In genomic region chr3:132231633-132232032, GRCh38 we compare ENCODE assay signal across 13 cellular contexts.
DNase-seq lines count a peak whose midpoint lies in the region; ATAC-seq and TF ChIP-seq lines count a peak whose summit lies in the region.
"Had no signal": no experiment of that assay in that cellular context is flagged by ENCODE, and none has a peak within 500 bp of the region (broad histone marks: within the 10 kb centered on the region; RNA-seq: fewer than 3 reads in every experiment).

No MANE protein-coding gene starts in this region.

- H3K4me3 ChIP-seq in breast epithelium (no peak overlapping the region), PC-9 (no peak overlapping the region), foreskin fibroblast (ENCODE audit: low read depth in 1 of 2, low read length in 2 of 2) (no peak overlapping the region), aorta (ENCODE audit: low read length in 2 of 2) (no peak overlapping the region), stomach (no peak overlapping the region)
- H3K4me3 ChIP-seq: BLaER1 treated with 17β-estradiol and CSF1 and Interleukin-3, amounts not matched to agents 10 nM and 100 nM; mucosa of descending colon; upper lobe of right lung had no signal

- no TSS peak for BruUV-seq in MCF 10A (replicated peaks; lab: Mats Ljungman, UMichigan)
- BruUV-seq in PC-9 (replicated peaks; lab: Mats Ljungman, UMichigan) = no TSS peak

- H3K9me3 ChIP-seq in breast epithelium = no peaks in the 10 kb centered on the region
- H3K9me3 ChIP-seq in PC-9 (ENCODE audit: insufficient read depth, low read depth) = no peaks in the 10 kb centered on the region
- no peaks in the 10 kb centered on the region for H3K9me3 ChIP-seq in aorta (ENCODE audit: control insufficient read depth, low read length)
- H3K9me3 ChIP-seq in stomach = no peaks in the 10 kb centered on the region
- H3K9me3 ChIP-seq: BLaER1 treated with 17β-estradiol and CSF1 and Interleukin-3, amounts not matched to agents 10 nM and 100 nM; mucosa of descending colon; upper lobe of right lung had no signal

- H3K27ac ChIP-seq in breast epithelium (no peak overlapping the region), PC-9 (0 out of 2 replicates have a peak overlapping the region, but pooled peaks have one; percentile 38), aorta (ENCODE audit: low read depth in 1 of 2, low read length in 2 of 2) (peak overlapping the region in 1 of 2 donors; percentile 28), stomach (no peak overlapping the region)
- H3K27ac ChIP-seq: upper lobe of right lung had no signal

- no peaks in the 10 kb centered on the region for H3F3A ChIP-seq in PC-9 (ENCODE audit: insufficient read depth, low read depth)

- TF ChIP-seq EP300 in stomach (IDR thresholded peaks at IDR 0.05) = no peak

- intact Hi-C loops in MCF 10A (cut with micrococcal nuclease) (no loop called here), breast epithelium (cut with DNase I; ENCODE audit: low total_unique reads) (no loop called here), PC-9 (cut with micrococcal nuclease; ENCODE audit: unreplicated experiment) (no loop called here), aorta (cut with DNase I) (no loop called here), stomach (cut with DNase I; ENCODE audit: low total_unique reads) (no loop called here)

- H3K36me3 ChIP-seq in breast epithelium (no peaks in the 10 kb centered on the region), PC-9 (ENCODE audit: low read depth) (no peaks in the 10 kb centered on the region), aorta (ENCODE audit: control insufficient read depth in 1 of 2, insufficient read depth in 2 of 2, low read length in 1 of 2) (no peaks in the 10 kb centered on the region), stomach (no peaks in the 10 kb centered on the region)
- H3K36me3 ChIP-seq: BLaER1 treated with 17β-estradiol and CSF1 and Interleukin-3, amounts not matched to agents 10 nM and 100 nM; upper lobe of right lung had no signal

- no peaks in the 10 kb centered on the region for H3K79me2 ChIP-seq in PC-9 (ENCODE audit: low read depth)

- no peak overlapping the region for H2AFZ ChIP-seq in PC-9

- H3K4me1 ChIP-seq in breast epithelium (no peaks in the 10 kb centered on the region), PC-9 (replicated peaks; ENCODE audit: insufficient read depth) (no peaks in the 10 kb centered on the region; the same call in 1 of the 2 replicates), aorta (ENCODE audit: control insufficient read depth in 1 of 2, insufficient read depth in 2 of 2, low read length in 2 of 2) (peaks cover 0 to 2% of the 10 kb centered on the region in 2 donors), stomach (no peaks in the 10 kb centered on the region)

- H3K4me2 ChIP-seq in PC-9 = peak overlapping the region; percentile 35

- H3K27me3 Mint-ChIP-seq in MCF 10A (ENCODE audit: insufficient read depth, unreplicated experiment) = no peaks in the 10 kb centered on the region

- CTCF ChIA-PET in MCF 10A (lab: Yijun Ruan, JAX) = interaction anchor here (0.6 to 1.6 kb wide), 4 partner anchors 9 to 112 kb away, joined by 3 to 4 read pairs (median 3); no protein-coding TSS in a partner anchor
- CTCF ChIA-PET in PC-9 (lab: Charles Lee) = interaction anchor here (0.6 kb wide), 1 partner anchor 51 kb away, joined by 3 read pairs; no protein-coding TSS in a partner anchor

- TF ChIP-seq CTCF in MCF 10A (IDR thresholded peaks at IDR 0.05; ENCODE audit: unreplicated experiment) (no peak), breast epithelium (IDR thresholded peaks at IDR 0.05) (no peak), PC-9 (conservative IDR thresholded peaks at IDR 0.05) (no peak), foreskin fibroblast (IDR thresholded peaks at IDR 0.05; ENCODE audit: low read depth, low read length) (no peak), stomach (IDR thresholded peaks at IDR 0.05) (no peak)

- H4K20me1 ChIP-seq in PC-9 (ENCODE audit: insufficient read depth) = no peaks in the 10 kb centered on the region
- H4K20me1 ChIP-seq: BLaER1 treated with 17β-estradiol and CSF1 and Interleukin-3, amounts not matched to agents 10 nM and 100 nM had no signal

- peaks cover 18% of the 10 kb centered on the region for H3K4me1 Mint-ChIP-seq in MCF 10A (ENCODE audit: insufficient read depth, unreplicated experiment)

- ATAC-seq in aorta (ENCODE audit: low FRiP score) = peak; percentile 70
- no peak for ATAC-seq in GM18867 (IDR thresholded peaks at IDR 0.05; ENCODE audit: unreplicated experiment)
- ATAC-seq: mucosa of descending colon, upper lobe of right lung had no signal

- peak; percentile 27 for DNase-seq in MCF 10A (ENCODE audit: unreplicated experiment)
- DNase-seq in breast epithelium (ENCODE audit: low spot score in 2 of 2) = no peak
- DNase-seq in PC-9 = peak; percentile 12 to 62
- peak; percentile 34 to 76 for DNase-seq in foreskin fibroblast
- DNase-seq in aorta = no peak
- DNase-seq in NCI-H1105 (lab: John Stamatoyannopoulos, UW) = no peak
- DNase-seq in stomach = no peak
- DNase-seq: KG1, mucosa of descending colon, upper lobe of right lung had no signal

- peak overlapping the region; percentile 40 for H3K27ac Mint-ChIP-seq in MCF 10A (ENCODE audit: low read depth, unreplicated experiment)
- H3K27ac Mint-ChIP-seq: activated T-helper 1 cell treated with anti-CD3 and anti-CD28 coated beads, Interleukin-12 subunit alpha, Interleukin-12 subunit beta, Interleukin-2, Interleukin-4 antibody, amounts not matched to agents 30 ng/mL and 10 ng/mL and 1 ng/mL, durations not matched to agents 14 hours and 24 hours and 36 hours had no signal

- POLR2A ChIA-PET in MCF 10A (lab: Yijun Ruan, JAX) = interaction anchor here (0.7 to 1.4 kb wide), 2 partner anchors 9 to 20 kb away, joined by 3 to 4 read pairs; no protein-coding TSS in a partner anchor
- POLR2A ChIA-PET in PC-9 (lab: Charles Lee; ENCODE audit: unreplicated experiment) = interaction anchor here (0.7 kb wide), 1 partner anchor 979 kb away, joined by 6 read pairs; no protein-coding TSS in a partner anchor

- no peaks in the 10 kb centered on the region for H3K9me3 Mint-ChIP-seq in MCF 10A (ENCODE audit: unreplicated experiment)
- H3K9me3 Mint-ChIP-seq: activated T-helper 1 cell treated with anti-CD3 and anti-CD28 coated beads, Interleukin-12 subunit alpha, Interleukin-12 subunit beta, Interleukin-2, Interleukin-4 antibody, amounts not matched to agents 30 ng/mL and 10 ng/mL and 1 ng/mL, durations not matched to agents 14 hours and 24 hours and 36 hours had no signal

- no peak overlapping the region for H3K4me3 Mint-ChIP-seq in MCF 10A (ENCODE audit: unreplicated experiment)
- H3K4me3 Mint-ChIP-seq: activated T-helper 1 cell treated with anti-CD3 and anti-CD28 coated beads, Interleukin-12 subunit alpha, Interleukin-12 subunit beta, Interleukin-2, Interleukin-4 antibody, amounts not matched to agents 30 ng/mL and 10 ng/mL and 1 ng/mL, durations not matched to agents 14 hours and 24 hours and 36 hours had no signal

- H3K27me3 ChIP-seq in breast epithelium (no peaks in the 10 kb centered on the region), PC-9 (ENCODE audit: insufficient read depth, low read depth) (no peaks in the 10 kb centered on the region), aorta (ENCODE audit: control insufficient read depth in 1 of 2, insufficient read depth in 2 of 2, low read length in 1 of 2) (no peaks in the 10 kb centered on the region), stomach (no peaks in the 10 kb centered on the region)
- H3K27me3 ChIP-seq: BLaER1 treated with 17β-estradiol and CSF1 and Interleukin-3, amounts not matched to agents 10 nM and 100 nM; upper lobe of right lung had no signal

- TF ChIP-seq POLR2A in breast epithelium (IDR thresholded peaks at IDR 0.05) = no peak
- TF ChIP-seq POLR2A in stomach (IDR thresholded peaks at IDR 0.05) = no peak

- no peaks in the 10 kb centered on the region for H3K36me3 Mint-ChIP-seq in MCF 10A (ENCODE audit: insufficient read depth, unreplicated experiment)

- no peaks in the 10 kb centered on the region for H3K9me2 ChIP-seq in PC-9 (ENCODE audit: insufficient read depth)

Comparison
In these comparisons a context has a peak if more than half of its experiments do, and no peak if none do; other contexts are left out.
1. DNase-seq: peak in MCF 10A (single experiment), PC-9 (2 of 2) and foreskin fibroblast (2 of 2); none in breast epithelium (0 of 2), aorta (0 of 2), NCI-H1105 (single experiment) and stomach (single experiment).